Comparison of ENCODE assay signal across 11 cellular contexts in the genomic region with DNA sequence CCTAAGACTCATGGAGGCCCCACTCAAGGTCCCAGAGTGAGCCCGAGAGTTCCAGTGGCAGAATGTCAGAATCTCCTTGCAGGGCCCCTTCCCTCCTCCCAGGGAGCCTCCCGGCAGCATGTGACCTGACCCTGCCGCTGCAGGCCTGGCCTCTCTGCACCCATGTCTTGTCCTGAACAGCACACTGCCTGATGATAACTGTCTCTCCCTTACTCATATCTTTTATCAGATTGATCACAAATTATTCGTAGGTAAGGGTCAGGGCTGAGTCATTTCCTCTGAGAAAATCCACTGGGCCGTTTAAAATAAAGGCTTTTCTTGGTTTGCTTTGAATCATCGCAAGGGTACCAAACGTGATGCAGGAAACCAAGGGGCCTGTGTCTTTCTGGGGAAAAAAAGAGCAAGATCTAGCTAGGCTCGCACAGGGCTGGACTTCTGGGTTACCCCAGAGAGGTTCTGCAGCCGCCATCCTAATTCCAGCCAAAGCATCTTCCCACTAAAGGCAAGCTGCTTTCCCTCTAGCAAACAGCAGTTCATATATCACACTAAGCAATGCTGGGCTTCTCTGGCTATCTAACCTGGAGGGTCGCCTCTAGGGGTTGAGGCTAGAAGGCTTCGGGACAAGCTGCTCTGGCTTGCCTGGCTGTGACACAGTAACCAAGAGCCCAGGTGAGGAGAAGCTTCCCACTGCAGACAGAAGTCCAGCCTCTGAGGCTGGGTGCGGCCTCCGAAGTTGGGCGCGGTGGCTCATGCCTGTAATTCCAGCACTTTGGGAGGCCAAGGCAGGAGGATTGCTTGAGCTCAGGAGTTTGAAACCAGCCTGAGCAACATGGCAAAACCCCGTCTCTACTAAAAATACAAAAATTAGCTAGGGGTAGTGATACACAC.
A peak's percentile ranks its signal among the peaks of the same experiment; 100 is the strongest.
DNase-seq lines count a peak whose midpoint lies in the region; ATAC-seq, FAIRE-seq and TF ChIP-seq lines count a peak whose summit lies in the region.
"Had no signal": no experiment of that assay in that cellular context is flagged by ENCODE, and none has a peak within 500 bp of the region (broad histone marks: within the 10 kb centered on the region; RNA-seq: fewer than 3 reads in every experiment).

No MANE protein-coding gene starts in this region.

- intact Hi-C loops in tibial artery (cut with DNase I; ENCODE audit: low total_unique reads) = no loop called here

- no peaks in the 10 kb centered on the region for H3K36me3 Mint-ChIP-seq in stimulated activated naive CD8-positive, alpha-beta T cell treated with anti-CD3 and anti-CD28 coated beads, Interleukin-15, Interleukin-2, amounts not matched to agents 100 ng/mL and 50 ng/mL, for 24 hours (ENCODE audit: low read depth)
- H3K36me3 Mint-ChIP-seq: naive thymus-derived CD4-positive, alpha-beta T cell had no signal

- H3K27ac ChIP-seq in brain microvascular endothelial cell = no peak overlapping the region
- no peak overlapping the region for H3K27ac ChIP-seq in tibial artery

- in situ Hi-C loops in brain microvascular endothelial cell (cut with HindIII; ENCODE audit: low pct_ligation_motif_present, low sequenced_read_pairs) = no loop called here

- no peaks in the 10 kb centered on the region for H3K36me3 ChIP-seq in brain microvascular endothelial cell (replicated peaks)
- peaks cover 24 to 70% (median 51%) of the 10 kb centered on the region in 3 donors for H3K36me3 ChIP-seq in tibial artery

- H3K27me3 Mint-ChIP-seq in stimulated activated naive CD8-positive, alpha-beta T cell treated with anti-CD3 and anti-CD28 coated beads, Interleukin-15, Interleukin-2, amounts not matched to agents 100 ng/mL and 50 ng/mL, for 24 hours = no peaks in the 10 kb centered on the region
- H3K27me3 Mint-ChIP-seq: B cell; naive thymus-derived CD4-positive, alpha-beta T cell had no signal

- FAIRE-seq in HTR-8/SVneo (lab: Jason Lieb, UNC) = no peak

- ATAC-seq in HG03521 (IDR thresholded peaks at IDR 0.05; ENCODE audit: unreplicated experiment) = no peak
- ATAC-seq: naive thymus-derived CD4-positive, alpha-beta T cell had no signal

- peak overlapping the region; percentile 40 for H3K27ac Mint-ChIP-seq in stimulated activated naive CD8-positive, alpha-beta T cell treated with anti-CD3 and anti-CD28 coated beads, Interleukin-15, Interleukin-2, amounts not matched to agents 100 ng/mL and 50 ng/mL, for 24 hours
- H3K27ac Mint-ChIP-seq: B cell; naive thymus-derived CD4-positive, alpha-beta T cell had no signal

- H3K27me3 ChIP-seq in brain microvascular endothelial cell (replicated peaks) (no peaks in the 10 kb centered on the region), tibial artery (no peaks in the 10 kb centered on the region)

- peak; percentile 66 for DNase-seq in activated effector memory CD4-positive, alpha-beta T cell treated with anti-CD3 and anti-CD28 coated beads, Interleukin-2, amount 50 U/mL, for 16 hours
- no peak for DNase-seq in activated effector memory CD4-positive, alpha-beta T cell treated with Interleukin-2 at 50 U/mL for 16 hours
- DNase-seq in HTR-8/SVneo (ENCODE audit: insufficient read length, low spot score) = peak; percentile 35
- DNase-seq in brain microvascular endothelial cell = peak; percentile 10
- DNase-seq in tibial artery = no peak
- no peak for DNase-seq in pons (ENCODE audit: low spot score)
- DNase-seq: naive thymus-derived CD4-positive, alpha-beta T cell; NCI-H2171 had no signal

- no peaks in the 10 kb centered on the region for H3K9me3 ChIP-seq in tibial artery

- H3K9me3 Mint-ChIP-seq in stimulated activated naive CD8-positive, alpha-beta T cell treated with anti-CD3 and anti-CD28 coated beads, Interleukin-15, Interleukin-2, amounts not matched to agents 100 ng/mL and 50 ng/mL, for 24 hours = no peaks in the 10 kb centered on the region
- H3K9me3 Mint-ChIP-seq: naive thymus-derived CD4-positive, alpha-beta T cell had no signal

- peaks cover 29% of the 10 kb centered on the region for H3K4me1 Mint-ChIP-seq in stimulated activated naive CD8-positive, alpha-beta T cell treated with anti-CD3 and anti-CD28 coated beads, Interleukin-15, Interleukin-2, amounts not matched to agents 100 ng/mL and 50 ng/mL, for 24 hours (ENCODE audit: low read depth)
- H3K4me1 Mint-ChIP-seq: B cell had no signal

- H3K4me3 Mint-ChIP-seq in stimulated activated naive CD8-positive, alpha-beta T cell treated with anti-CD3 and anti-CD28 coated beads, Interleukin-15, Interleukin-2, amounts not matched to agents 100 ng/mL and 50 ng/mL, for 24 hours = peak overlapping the region; percentile 3
- H3K4me3 Mint-ChIP-seq: B cell; naive thymus-derived CD4-positive, alpha-beta T cell had no signal

- peaks cover 0 to 18% (median 10%) of the 10 kb centered on the region in 4 donors for H3K4me1 ChIP-seq in tibial artery

- TF ChIP-seq CTCF in brain microvascular endothelial cell (IDR thresholded peaks at IDR 0.05; ENCODE audit: low read depth, low read length, missing control alignments) = no peak
- no peak for TF ChIP-seq CTCF in tibial artery (IDR thresholded peaks at IDR 0.05)

- no peak overlapping the region for H3K4me3 ChIP-seq in brain microvascular endothelial cell (ENCODE audit: low read depth, low read length)
- H3K4me3 ChIP-seq in tibial artery = no peak overlapping the region

Comparison
In these comparisons a context has a peak if more than half of its experiments do, and no peak if none do; other contexts are left out.
1. DNase-seq: peak in activated effector memory CD4-positive, alpha-beta T cell treated with anti-CD3 and anti-CD28 coated beads, Interleukin-2, amount 50 U/mL, for 16 hours (single experiment), HTR-8/SVneo (single experiment) and brain microvascular endothelial cell (single experiment); none in activated effector memory CD4-positive, alpha-beta T cell treated with Interleukin-2 at 50 U/mL for 16 hours (single experiment), tibial artery (0 of 2) and pons (single experiment).